19 cellular contexts compared by ENCODE assay signal in genomic region chr12:6582959-6583358, GRCh38. TPM values are rescaled to one million over a fixed set of nuclear protein-coding genes. Genes with fewer than 3 reads are reported as not detected.
DNase-seq lines count a peak whose midpoint lies in the region; ATAC-seq, FAIRE-seq and TF ChIP-seq lines count a peak whose summit lies in the region.
"Had no signal": no experiment of that assay in that cellular context is flagged by ENCODE, and none has a peak within 500 bp of the region (broad histone marks: within the 10 kb centered on the region; RNA-seq: fewer than 3 reads in every experiment).

No MANE protein-coding gene starts in this region.

- H3K27ac Mint-ChIP-seq in activated naive CD8-positive, alpha-beta T cell: peak overlapping the region; percentile 23
- no peak overlapping the region for H3K27ac Mint-ChIP-seq in activated naive CD8-positive, alpha-beta T cell treated with anti-CD3 and anti-CD28 coated beads, Interleukin-2, amount 50 U/mL, for 24 hours
- no peak overlapping the region for H3K27ac Mint-ChIP-seq in T-helper 17 cell

- ATAC-seq in activated naive CD8-positive, alpha-beta T cell treated with anti-CD3 and anti-CD28 coated beads, Interleukin-2, amount 50 U/mL, for 24 hours: no peak
- no peak for ATAC-seq in T-helper 17 cell

- H3K18ac ChIP-seq in H1 (ENCODE audit: extremely low read depth, low read length): no peak overlapping the region

- no peaks in the 10 kb centered on the region for H3K27me3 Mint-ChIP-seq in activated naive CD8-positive, alpha-beta T cell
- H3K27me3 Mint-ChIP-seq in activated naive CD8-positive, alpha-beta T cell treated with anti-CD3 and anti-CD28 coated beads, Interleukin-2, amount 50 U/mL, for 24 hours: no peaks in the 10 kb centered on the region
- no peaks in the 10 kb centered on the region for H3K27me3 Mint-ChIP-seq in T-helper 17 cell

- H3K4me3 Mint-ChIP-seq in activated naive CD8-positive, alpha-beta T cell: no peak overlapping the region
- no peak overlapping the region for H3K4me3 Mint-ChIP-seq in activated naive CD8-positive, alpha-beta T cell treated with anti-CD3 and anti-CD28 coated beads, Interleukin-2, amount 50 U/mL, for 24 hours
- H3K4me3 Mint-ChIP-seq in T-helper 17 cell: peak overlapping the region; percentile 21

- no peak overlapping the region for H3K4ac ChIP-seq in H1 (replicated peaks; ENCODE audit: insufficient read length, low read depth, low read length)

- no peak for TF ChIP-seq CTCF in H1 (IDR thresholded peaks at IDR 0.05; ENCODE audit: control extremely low read depth in 1 of 3, insufficient read depth in 1 of 3, low read depth in 1 of 3, low read length in 3 of 3)
- TF ChIP-seq CTCF in GM10248 (IDR thresholded peaks at IDR 0.05; ENCODE audit: control extremely low read depth, extremely low read depth, low read depth, missing control alignments): no peak

- H3K4me1 Mint-ChIP-seq in activated naive CD8-positive, alpha-beta T cell (ENCODE audit: low read depth): no peaks in the 10 kb centered on the region
- no peaks in the 10 kb centered on the region for H3K4me1 Mint-ChIP-seq in activated naive CD8-positive, alpha-beta T cell treated with anti-CD3 and anti-CD28 coated beads, Interleukin-2, amount 50 U/mL, for 24 hours
- H3K4me1 Mint-ChIP-seq in T-helper 17 cell: no peaks in the 10 kb centered on the region

- H2BK15ac ChIP-seq in H1 (ENCODE audit: low read length): no peak overlapping the region

- FAIRE-seq in H1 (lab: Jason Lieb, UNC): no peak
- FAIRE-seq: HTR-8/SVneo had no signal

- CTCF ChIA-PET in H1 (lab: Charles Lee; ENCODE audit: partially characterized antibody): interaction anchor here (0.7 to 4.2 kb wide), 10 partner anchors 8 to 44 kb away, joined by 3 to 35 read pairs (median 4); partner anchors contain the start of gene NOP2
- CTCF ChIA-PET in GM10248 (lab: Yijun Ruan, JAX): interaction anchor here (0.7 to 2.1 kb wide), 4 partner anchors 10 to 30 kb away, joined by 3 to 6 read pairs (median 4); no protein-coding TSS in a partner anchor

- intact Hi-C loops in posterior vena cava (cut with DNase I): no loop called here

- no peak for DNase-seq in activated naive CD8-positive, alpha-beta T cell treated with anti-CD3 and anti-CD28 coated beads, Interleukin-2, amount 50 U/mL, for 24 hours
- DNase-seq in T-helper 17 cell (no peak), H1 (ENCODE audit: low read depth in 1 of 2, low spot score in 2 of 2) (no peak), posterior vena cava (ENCODE audit: low spot score) (peak; percentile 7), Kasumi-1 (lab: John Stamatoyannopoulos, UW) (no peak), NCI-H1105 treated with DMSO at 0.1 percent for 48 hours (lab: John Stamatoyannopoulos, UW) (no peak), GM10248 (ENCODE audit: extremely low spot score) (no peak)
- DNase-seq: DMS79, GM23248, MG63, NCI-H1436, NCI-H1930 had no signal

- no peak overlapping the region for H3K4me3 ChIP-seq in H1 (ENCODE audit: extremely low read depth in 1 of 4, insufficient read depth in 2 of 4, low read depth in 3 of 4, low read length in 4 of 4)
- H3K4me3 ChIP-seq: A549, GM23248, HAP-1, MG63 had no signal

- H4K91ac ChIP-seq in H1 (replicated peaks; ENCODE audit: insufficient read length, low read length): no peak overlapping the region

- H3K79me1 ChIP-seq in H1 (ENCODE audit: low read depth, low read length): no peaks in the 10 kb centered on the region

- H3K36me3 Mint-ChIP-seq in activated naive CD8-positive, alpha-beta T cell: peaks cover 3% of the 10 kb centered on the region
- H3K36me3 Mint-ChIP-seq in activated naive CD8-positive, alpha-beta T cell treated with anti-CD3 and anti-CD28 coated beads, Interleukin-2, amount 50 U/mL, for 24 hours (ENCODE audit: low read depth): peaks cover 63% of the 10 kb centered on the region
- peaks cover 12% of the 10 kb centered on the region for H3K36me3 Mint-ChIP-seq in T-helper 17 cell (ENCODE audit: low read depth)

- H3K23ac ChIP-seq in H1 (ENCODE audit: insufficient read length): no peak overlapping the region

- H2AK5ac ChIP-seq in H1 (ENCODE audit: low read depth, low read length): no peak overlapping the region

- peaks cover 49 to 93% (median 75%) of the 10 kb centered on the region in 4 experiments for H3K36me3 ChIP-seq in H1 (ENCODE audit: control insufficient read depth in 2 of 4, insufficient read depth in 4 of 4, low read length in 3 of 4)

- H3K23me2 ChIP-seq in H1 (ENCODE audit: low read depth, low read length): no peaks in the 10 kb centered on the region

- H3K14ac ChIP-seq in H1 (ENCODE audit: insufficient read length): no peak overlapping the region

- H3K4me1 ChIP-seq in H1 (replicated peaks in 1 of 4; ENCODE audit: control insufficient read depth in 3 of 4, insufficient read depth in 4 of 4, low read length in 3 of 4): no peaks in the 10 kb centered on the region
- H3K4me1 ChIP-seq: A549, BE2C, HAP-1 had no signal

- H3K27me3 ChIP-seq in H1 (replicated peaks in 1 of 4; ENCODE audit: control insufficient read depth in 3 of 4, extremely low read depth in 1 of 4, insufficient read depth in 3 of 4, low read length in 3 of 4): no peaks in the 10 kb centered on the region
- H3K27me3 ChIP-seq: BE2C, MG63 had no signal

- H3K9me3 Mint-ChIP-seq in activated naive CD8-positive, alpha-beta T cell (ENCODE audit: low read depth): no peaks in the 10 kb centered on the region
- H3K9me3 Mint-ChIP-seq in activated naive CD8-positive, alpha-beta T cell treated with anti-CD3 and anti-CD28 coated beads, Interleukin-2, amount 50 U/mL, for 24 hours: no peaks in the 10 kb centered on the region

- 90% methylated on average over 9 of the region's 12 CpGs; no CpG with 5 or more reads in 1 of the 2 experiments for WGBS in H1 (ENCODE audit: extremely low coverage in 1 of 2, insufficient coverage in 1 of 2, insufficient read length in 1 of 2, insufficient replicate concordance in 2 of 2, low coverage in 1 of 2, low lambda C conversion rate in 2 of 2, missing lambda C conversion rate in 1 of 2), 2 experiments

- POLR2A ChIA-PET in H1 (lab: Charles Lee; ENCODE audit: partially characterized antibody): interaction anchor here (1.1 to 18.0 kb wide), 8 partner anchors 9 to 50 kb away, joined by 3 to 225 read pairs (median 4); partner anchors contain the start of gene GAPDH
- POLR2A ChIA-PET in GM10248 (lab: Yijun Ruan, JAX): interaction anchor here (1.6 kb wide), 1 partner anchor 14 kb away, joined by 3 read pairs; no protein-coding TSS in a partner anchor

- H2BK20ac ChIP-seq in H1 (ENCODE audit: low read length): no peak overlapping the region

- H4K8ac ChIP-seq in H1 (ENCODE audit: extremely low read depth, insufficient read depth, low read length): peak overlapping the region; percentile 78

- no peak overlapping the region for H3K56ac ChIP-seq in H1 (replicated peaks; ENCODE audit: insufficient read length, low read depth, low read length)

- H2BK5ac ChIP-seq in H1 (ENCODE audit: low read depth, low read length): no peak overlapping the region

- no peak overlapping the region for H2BK120ac ChIP-seq in H1 (replicated peaks; ENCODE audit: low read depth, low read length)

- H4K20me1 ChIP-seq in H1 (replicated peaks in 1 of 2; ENCODE audit: control insufficient read depth in 1 of 2, insufficient read depth in 2 of 2, low read length in 2 of 2): peaks cover 6 to 12% of the 10 kb centered on the region in 2 experiments

- H3K9ac ChIP-seq in H1 (replicated peaks in 1 of 4; ENCODE audit: extremely low read depth in 1 of 4, low read depth in 3 of 4, low read length in 3 of 4): no peak overlapping the region
- H3K9ac ChIP-seq: GM23248 had no signal

- no peak for TF ChIP-seq EP300 in H1 (IDR thresholded peaks at IDR 0.05; ENCODE audit: borderline replicate concordance in 1 of 2, low read depth in 2 of 2, low read length in 2 of 2)

- TF ChIP-seq POLR2A in H1 (IDR thresholded peaks at IDR 0.05; ENCODE audit: control extremely low read depth in 1 of 2, low read depth in 2 of 2, low read length in 2 of 2): no peak

- H3K9me3 ChIP-seq in T-helper 17 cell (ENCODE audit: control insufficient read depth, low read length, poor library complexity, severe bottlenecking) (no peaks in the 10 kb centered on the region), H1 (ENCODE audit: insufficient read depth in 2 of 2, low read depth in 1 of 2, low read length in 1 of 2) (no peaks in the 10 kb centered on the region)
- H3K9me3 ChIP-seq: A549, BE2C, HAP-1, MG63 had no signal

- no peak overlapping the region for H2AFZ ChIP-seq in H1 (ENCODE audit: low read length)
- H2AFZ ChIP-seq: GM23248 had no signal

- no peaks in the 10 kb centered on the region for H3K79me2 ChIP-seq in H1 (ENCODE audit: control insufficient read depth in 1 of 2, insufficient read depth in 2 of 2, low read length in 2 of 2)

- H3K4me2 ChIP-seq in H1 (ENCODE audit: insufficient read depth in 1 of 2, low read depth in 2 of 2, low read length in 2 of 2): no peak overlapping the region
- H3K4me2 ChIP-seq: A549 had no signal

- no peak for TF ChIP-seq RAD21 in H1 (IDR thresholded peaks at IDR 0.05 in 1 of 2, conservative IDR thresholded peaks at IDR 0.05 in 1 of 2; ENCODE audit: low read depth in 2 of 2, low read length in 2 of 2)

- H4K5ac ChIP-seq in H1 (ENCODE audit: insufficient read length, low read depth, low read length): no peak overlapping the region

- no peak overlapping the region for H2BK12ac ChIP-seq in H1 (ENCODE audit: low read depth, low read length)

- H3K27ac ChIP-seq in H1 (ENCODE audit: low read depth, low read length): no peak overlapping the region
- H3K27ac ChIP-seq: A549, GM23248 had no signal

RNA-seq across cellular contexts. Expression of gene NOP2, which starts 14.9 kb away (rescaled TPM):
- total RNA-seq in T-helper 17 cell: 100 to 1,000 TPM in 1 of 2 donors, 10 to 100 TPM in 1; 90.0 to 122 TPM
- 82.6 and 85.6 TPM in 2 replicates for total RNA-seq in H1 (2021; fragmentation: NEBNext Ultra II Directional; extraction: Animal tissue kit (Norgen Biotek cat#: 25700))
- 34.4 and 35.4 TPM in 2 replicates for polyA plus RNA-seq in H1 (2011; rRNA removed)
- 55.4 TPM for polyA plus RNA-seq in H1 (2011; cell fraction: cytosol; rRNA removed)
- 191 TPM for polyA plus RNA-seq in H1 (2011; cell fraction: nucleus; rRNA removed)
- polyA plus RNA-seq in H1 (2012, experiment 1 of 2): 73.4 to 85.0 TPM (median 77.9 TPM) in 4 replicates
- polyA plus RNA-seq in H1 (2012, experiment 2 of 2): 49.2 TPM
- polyA plus RNA-seq in H1 (2013, experiment 1 of 2): 63.9 TPM
- polyA plus RNA-seq in H1 (2013, experiment 2 of 2): 51.3 TPM
- 29.8 and 75.1 TPM in 2 replicates for polyA minus RNA-seq in H1 (2011; rRNA and poly(A)+ RNA removed)
- 26.6 TPM for polyA minus RNA-seq in H1 (2011; cell fraction: cytosol; rRNA and poly(A)+ RNA removed)
- polyA minus RNA-seq in H1 (2011; cell fraction: nucleus; rRNA and poly(A)+ RNA removed): 45.4 TPM
- total RNA-seq in posterior vena cava: 10 to 100 TPM; 18.6 to 27.1 TPM

RNA-seq across cellular contexts. Expression of gene CHD4, which starts 24.2 kb away (rescaled TPM):
- total RNA-seq in T-helper 17 cell (100 to 1,000 TPM; 461 to 574 TPM), posterior vena cava (100 to 1,000 TPM; 160 to 169 TPM)
- total RNA-seq in H1 (2021; fragmentation: NEBNext Ultra II Directional; extraction: Animal tissue kit (Norgen Biotek cat#: 25700)): 305 and 330 TPM in 2 replicates
- polyA plus RNA-seq in H1 (2011; rRNA removed): 198 and 214 TPM in 2 replicates
- 178 TPM for polyA plus RNA-seq in H1 (2011; cell fraction: cytosol; rRNA removed)
- polyA plus RNA-seq in H1 (2011; cell fraction: nucleus; rRNA removed): 362 TPM
- 194 to 267 TPM (median 241 TPM) in 4 replicates for polyA plus RNA-seq in H1 (2012, experiment 1 of 2)
- polyA plus RNA-seq in H1 (2012, experiment 2 of 2): 52.1 TPM
- polyA plus RNA-seq in H1 (2013, experiment 1 of 2): 180 TPM
- polyA plus RNA-seq in H1 (2013, experiment 2 of 2): 192 TPM
- polyA minus RNA-seq in H1 (2011; rRNA and poly(A)+ RNA removed): 290 and 298 TPM in 2 replicates
- 180 TPM for polyA minus RNA-seq in H1 (2011; cell fraction: cytosol; rRNA and poly(A)+ RNA removed)
- polyA minus RNA-seq in H1 (2011; cell fraction: nucleus; rRNA and poly(A)+ RNA removed): 129 TPM

RNA-seq across cellular contexts. Expression of gene IFFO1, which starts 27.1 kb away (rescaled TPM):
- total RNA-seq in T-helper 17 cell (10 to 100 TPM; 29.3 to 37.3 TPM), posterior vena cava (10 to 100 TPM; 26.4 to 33.0 TPM)
- total RNA-seq in H1 (2021; fragmentation: NEBNext Ultra II Directional; extraction: Animal tissue kit (Norgen Biotek cat#: 25700)): 11.8 and 12.2 TPM in 2 replicates
- 12.8 and 16.4 TPM in 2 replicates for polyA plus RNA-seq in H1 (2011; rRNA removed)
- 15.3 TPM for polyA plus RNA-seq in H1 (2011; cell fraction: cytosol; rRNA removed)
- polyA plus RNA-seq in H1 (2011; cell fraction: nucleus; rRNA removed): 40.6 TPM
- 8.2 to 13.3 TPM (median 13.2 TPM) in 4 replicates for polyA plus RNA-seq in H1 (2012, experiment 1 of 2)
- polyA plus RNA-seq in H1 (2012, experiment 2 of 2): 7.8 TPM
- polyA plus RNA-seq in H1 (2013, experiment 1 of 2): 11.5 TPM
- 9.5 TPM for polyA plus RNA-seq in H1 (2013, experiment 2 of 2)
- 4.7 and 4.9 TPM in 2 replicates for polyA minus RNA-seq in H1 (2011; rRNA and poly(A)+ RNA removed)
- polyA minus RNA-seq in H1 (2011; cell fraction: cytosol; rRNA and poly(A)+ RNA removed): 3.6 TPM
- 10.6 TPM for polyA minus RNA-seq in H1 (2011; cell fraction: nucleus; rRNA and poly(A)+ RNA removed)

RNA-seq across cellular contexts. Expression of gene GAPDH, which starts 48.6 kb away (rescaled TPM):
- 100 to 1,000 TPM; 640 to 695 TPM for total RNA-seq in T-helper 17 cell
- 5,175 and 5,215 TPM in 2 replicates for total RNA-seq in H1 (2021; fragmentation: NEBNext Ultra II Directional; extraction: Animal tissue kit (Norgen Biotek cat#: 25700))
- 15,878 and 16,791 TPM in 2 replicates for polyA plus RNA-seq in H1 (2011; rRNA removed)
- polyA plus RNA-seq in H1 (2011; cell fraction: cytosol; rRNA removed): 15,311 TPM
- 11,358 TPM for polyA plus RNA-seq in H1 (2011; cell fraction: nucleus; rRNA removed)
- 6,320 to 9,842 TPM (median 9,706 TPM) in 4 replicates for polyA plus RNA-seq in H1 (2012, experiment 1 of 2)
- 9,111 TPM for polyA plus RNA-seq in H1 (2012, experiment 2 of 2)
- polyA plus RNA-seq in H1 (2013, experiment 1 of 2): 3,841 TPM
- 3,883 TPM for polyA plus RNA-seq in H1 (2013, experiment 2 of 2)
- 9,722 and 10,058 TPM in 2 replicates for polyA minus RNA-seq in H1 (2011; rRNA and poly(A)+ RNA removed)
- 5,130 TPM for polyA minus RNA-seq in H1 (2011; cell fraction: cytosol; rRNA and poly(A)+ RNA removed)
- polyA minus RNA-seq in H1 (2011; cell fraction: nucleus; rRNA and poly(A)+ RNA removed): 3,036 TPM
- total RNA-seq in posterior vena cava: 1,000 to 10,000 TPM; 2,037 to 2,666 TPM

RNA-seq across cellular contexts. Expression of gene LPAR5, which starts 52.8 kb away (rescaled TPM):
- total RNA-seq in T-helper 17 cell (1 to 10 TPM; 2.9 to 8.1 TPM), posterior vena cava (1 to 10 TPM; 2.3 to 3.3 TPM)
- 0.22 and 0.23 TPM in 2 replicates for total RNA-seq in H1 (2021; fragmentation: NEBNext Ultra II Directional; extraction: Animal tissue kit (Norgen Biotek cat#: 25700))
- polyA plus RNA-seq in H1 (2011; rRNA removed): 0.24 and 0.63 TPM in 2 replicates
- 0.31 TPM for polyA plus RNA-seq in H1 (2011; cell fraction: cytosol; rRNA removed)
- polyA plus RNA-seq in H1 (2011; cell fraction: nucleus; rRNA removed): 0.47 TPM
- polyA plus RNA-seq in H1 (2012, experiment 1 of 2): 0.29 to 0.40 TPM (median 0.35 TPM) in 3 of 4 replicates, not detected in the other
- polyA plus RNA-seq in H1 (2012, experiment 2 of 2): 0.21 TPM
- polyA plus RNA-seq in H1 (2013, experiment 1 of 2): 0.57 TPM
- polyA plus RNA-seq in H1 (2013, experiment 2 of 2): 0.48 TPM
- 0.32 and 0.63 TPM in 2 replicates for polyA minus RNA-seq in H1 (2011; rRNA and poly(A)+ RNA removed)
- polyA minus RNA-seq in H1 (2011; cell fraction: cytosol; rRNA and poly(A)+ RNA removed): not detected
- polyA minus RNA-seq in H1 (2011; cell fraction: nucleus; rRNA and poly(A)+ RNA removed): 0.40 TPM
- total RNA-seq: GM23248, LHCN-M2, NCI-H460 had no signal
- polyA plus RNA-seq: GM23248 had no signal
